In the genomic region with DNA sequence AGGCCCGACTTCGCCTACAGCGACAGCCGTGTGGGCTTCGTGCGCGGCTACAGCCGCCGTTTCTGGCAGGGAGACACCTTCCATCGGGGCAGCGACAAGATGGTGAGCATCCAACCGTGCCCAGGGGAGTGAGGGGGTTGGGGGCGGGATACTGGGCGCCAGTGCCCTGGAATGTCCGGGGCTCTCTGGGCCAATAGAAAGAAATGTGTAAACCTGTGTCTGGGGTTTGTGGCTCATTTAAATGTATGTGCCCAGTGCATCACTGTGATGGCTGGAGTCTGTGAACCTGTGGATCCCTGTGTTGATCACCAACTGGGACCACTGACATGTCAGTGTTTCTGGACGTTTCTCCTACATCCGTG, we compare ENCODE assay signal across 8 cellular contexts. TPM values are rescaled to one million over a fixed set of nuclear protein-coding genes. Genes with fewer than 3 reads are reported as not detected.
DNase-seq lines count a peak whose midpoint lies in the region; ATAC-seq and TF ChIP-seq lines count a peak whose summit lies in the region.

No MANE protein-coding gene starts in this region.

- no peaks in the 10 kb centered on the region for H3K27me3 ChIP-seq in OCI-LY1 (ENCODE audit: insufficient read depth, low read length)

- peak overlapping the region; percentile 63 for H3K9ac ChIP-seq in OCI-LY1 (ENCODE audit: low read length)

- no peaks in the 10 kb centered on the region; the same call in 1 of the 2 replicates for H3K36me3 ChIP-seq in OCI-LY1 (ENCODE audit: insufficient read depth, low read length)

- no peaks in the 10 kb centered on the region for H3K9me2 ChIP-seq in OCI-LY1 (ENCODE audit: low read depth, low read length)

- no peak overlapping the region for H2AFZ ChIP-seq in OCI-LY1 (ENCODE audit: low read length)

- ATAC-seq in HG03135 (IDR thresholded peaks at IDR 0.05; ENCODE audit: unreplicated experiment): no peak

- H3K79me2 ChIP-seq in OCI-LY1 (ENCODE audit: insufficient read depth, low read length): no peaks in the 10 kb centered on the region

- H4K20me1 ChIP-seq in OCI-LY1 (ENCODE audit: insufficient read depth, low read length): no peaks in the 10 kb centered on the region

- peak overlapping the region; percentile 89 for H3K4me3 ChIP-seq in GM12864 (ENCODE audit: low read depth, low read length)
- peak overlapping the region; percentile 67 for H3K4me3 ChIP-seq in OCI-LY1 (ENCODE audit: low read depth, low read length, poor library complexity, severe bottlenecking)
- peak overlapping the region; percentile 73 for H3K4me3 ChIP-seq in epithelial cell of proximal tubule (ENCODE audit: low read depth, low read length)

- intact Hi-C loops in posterior vena cava (cut with DNase I): loop anchor here in 1 of 2 donors (2.0 kb wide), 1 partner anchor 67 kb away; no protein-coding TSS in a partner anchor

- peaks cover 20% of the 10 kb centered on the region for H3K4me1 ChIP-seq in OCI-LY1 (ENCODE audit: insufficient read depth, low read length, severe bottlenecking)

- H3K4me2 ChIP-seq in OCI-LY1 (ENCODE audit: low read length): peak overlapping the region; percentile 79

- no peak overlapping the region for H3K27ac ChIP-seq in OCI-LY1 (ENCODE audit: low read depth, low read length, poor library complexity, severe bottlenecking)

- DNase-seq in GM12864 (ENCODE audit: low read depth): no peak
- DNase-seq in epithelial cell of proximal tubule (ENCODE audit: low read depth): no peak
- peak; percentile 82 for DNase-seq in posterior vena cava (ENCODE audit: low spot score)
- DNase-seq in NCI-H69 (lab: John Stamatoyannopoulos, UW): no peak
- DNase-seq in NCI-H2107 (lab: John Stamatoyannopoulos, UW): no peak
- no peak for DNase-seq in hepatic stellate cell (ENCODE audit: low spot score)

- no peaks in the 10 kb centered on the region for H3F3A ChIP-seq in OCI-LY1 (ENCODE audit: insufficient read depth, low read length)

- H3K9me3 ChIP-seq in OCI-LY1 (ENCODE audit: low read length): no peaks in the 10 kb centered on the region

- TF ChIP-seq CTCF in GM12864 (IDR thresholded peaks at IDR 0.05; ENCODE audit: low read depth, low read length, missing control alignments) (no peak), OCI-LY1 (IDR thresholded peaks at IDR 0.05; ENCODE audit: low read length) (no peak), epithelial cell of proximal tubule (conservative IDR thresholded peaks at IDR 0.05; ENCODE audit: low read depth, low read length) (no peak)

RNA-seq across cellular contexts. Expression of a gene that starts 0.4 kb away (rescaled TPM):
- total RNA-seq in epithelial cell of proximal tubule (14.3 and 23.8 TPM in 2 replicates), posterior vena cava (1 to 10 TPM; 1.5 to 3.9 TPM)

RNA-seq across cellular contexts. Expression of a gene that starts 24.6 kb away (rescaled TPM):
- total RNA-seq in epithelial cell of proximal tubule (0.07 and 0.69 TPM in 2 replicates), posterior vena cava (1 to 10 TPM; 7.4 to 9.8 TPM)

RNA-seq across cellular contexts. Expression of a gene that starts 59.4 kb away (rescaled TPM):
- 27.2 and 35.4 TPM in 2 replicates for total RNA-seq in epithelial cell of proximal tubule
- 10 to 100 TPM; 21.9 to 23.3 TPM for total RNA-seq in posterior vena cava
